In the genomic region with DNA sequence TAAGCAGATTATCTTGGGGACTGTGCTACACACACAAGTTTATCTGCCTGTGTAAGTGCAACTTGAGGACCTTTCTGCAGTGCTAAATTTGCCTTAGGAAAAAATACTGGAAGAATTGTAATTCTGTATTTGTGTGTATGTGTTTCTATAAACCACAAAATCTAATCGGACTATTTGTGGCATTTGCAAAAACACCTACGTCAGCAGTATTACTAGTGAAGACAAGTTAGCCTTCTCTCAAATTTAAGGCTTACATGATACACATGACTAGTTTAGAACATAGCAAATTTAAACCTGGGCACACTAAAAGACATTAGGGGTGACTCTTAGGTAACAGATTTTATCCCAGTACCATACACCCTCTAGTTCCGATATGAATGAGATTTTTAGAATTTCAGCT, we compare ENCODE assay signal across 28 cellular contexts.
"Had no signal": no experiment of that assay in that cellular context is flagged by ENCODE, and none has a peak within 500 bp of the region (broad histone marks: within the 10 kb centered on the region; RNA-seq: fewer than 3 reads in every experiment).

No MANE protein-coding gene starts in this region.

- H3K4me1 ChIP-seq: Peyer's patch had no signal

- H3K27ac Mint-ChIP-seq: activated B cell treated with CpG ODN at 0.5 μM for 24 hours; activated CD4-positive, alpha-beta memory T cell treated with anti-CD3 and anti-CD28 coated beads for 36 hours; activated CD4-positive, alpha-beta T cell treated with anti-CD3 and anti-CD28 coated beads, Interleukin-2, amount 10 ng/mL, durations not matched to agents 24 days and 14 days; activated naive CD4-positive, alpha-beta T cell treated with anti-CD3 and anti-CD28 coated beads, Interleukin-2, amount 10 ng/mL, durations not matched to agents 7 days and 5 days; activated naive CD8-positive, alpha-beta T cell treated with anti-CD3 and anti-CD28 coated beads for 36 hours; activated T-cell treated with anti-CD3 and anti-CD28 coated beads, Interleukin-2, amount 50 U/mL, for 72 hours; activated T-helper 2 cell treated with anti-CD3 and anti-CD28 coated beads, Interferon-gamma antibody, Interleukin-2, Interleukin-4, amounts not matched to agents 10 μg/mL and 5 μg/mL and 100 μg/mL, durations not matched to agents 14 hours and 24 hours and 36 hours; T-cell had no signal

- H3K36me3 Mint-ChIP-seq: activated CD4-positive, alpha-beta memory T cell treated with anti-CD3 and anti-CD28 coated beads for 36 hours; activated naive CD4-positive, alpha-beta T cell treated with anti-CD3 and anti-CD28 coated beads, Interleukin-2, amount 10 ng/mL, durations not matched to agents 7 days and 5 days; activated naive CD8-positive, alpha-beta T cell treated with anti-CD3 and anti-CD28 coated beads for 36 hours; T-cell had no signal

- DNase-seq: activated B cell treated with CpG ODN at 0.5 μM for 24 hours; activated CD4-positive, alpha-beta memory T cell treated with anti-CD3 and anti-CD28 coated beads for 36 hours; activated CD4-positive, alpha-beta T cell treated with anti-CD3 and anti-CD28 coated beads for 1 hour; activated CD4-positive, alpha-beta T cell treated with anti-CD3 and anti-CD28 coated beads, Interleukin-2, amount 10 ng/mL, durations not matched to agents 24 days and 14 days; activated gamma-delta T cell treated with Interleukin-2 at 50 U/mL for 16 hours; activated naive CD4-positive, alpha-beta T cell treated with anti-CD3 and anti-CD28 coated beads, Interleukin-2, amount 10 ng/mL, durations not matched to agents 7 days and 5 days; activated naive CD8-positive, alpha-beta T cell treated with anti-CD3 and anti-CD28 coated beads for 36 hours; activated T-cell treated with anti-CD3 and anti-CD28 coated beads for 4 hours; activated T-cell treated with anti-CD3 and anti-CD28 coated beads, Interleukin-2, amount 50 U/mL, for 72 hours; caudate nucleus; KBM-7; MG63; MV-4-11; NCI-H1092 treated with DMSO at 0.1 percent for 48 hours; NCI-H1417 treated with DMSO at 0.1 percent for 48 hours; NCI-H1694 treated with DMSO at 0.1 percent for 48 hours; NCI-H2029 treated with DMSO at 0.1 percent for 48 hours; NCI-H345; NCI-H510A; NCI-H526 treated with DMSO at 0.1 percent for 48 hours; Peyer's patch; SHP77 treated with DMSO at 0.1 percent for 48 hours; T-cell; T-helper 2 cell; T1000 had no signal

- H3K27me3 ChIP-seq: MG63, Peyer's patch had no signal

- H3K4me3 ChIP-seq: MG63, Peyer's patch had no signal

- H3K4me3 Mint-ChIP-seq: activated B cell treated with CpG ODN at 0.5 μM for 24 hours; activated CD4-positive, alpha-beta memory T cell treated with anti-CD3 and anti-CD28 coated beads for 36 hours; activated CD4-positive, alpha-beta T cell treated with anti-CD3 and anti-CD28 coated beads, Interleukin-2, amount 10 ng/mL, durations not matched to agents 24 days and 14 days; activated naive CD4-positive, alpha-beta T cell treated with anti-CD3 and anti-CD28 coated beads, Interleukin-2, amount 10 ng/mL, durations not matched to agents 7 days and 5 days; activated naive CD8-positive, alpha-beta T cell treated with anti-CD3 and anti-CD28 coated beads for 36 hours; activated T-cell treated with anti-CD3 and anti-CD28 coated beads, Interleukin-2, amount 50 U/mL, for 72 hours; T-cell had no signal

- H3K4me1 Mint-ChIP-seq: T-cell had no signal

- H3K9me3 ChIP-seq: MG63, Peyer's patch had no signal

- FAIRE-seq: TTC549 had no signal

- H3K36me3 ChIP-seq: MG63, Peyer's patch had no signal

- H3K27me3 Mint-ChIP-seq: activated naive CD8-positive, alpha-beta T cell treated with anti-CD3 and anti-CD28 coated beads for 36 hours had no signal

- H3K9me3 Mint-ChIP-seq: activated B cell treated with CpG ODN at 0.5 μM for 24 hours; activated CD4-positive, alpha-beta memory T cell treated with anti-CD3 and anti-CD28 coated beads for 36 hours; activated CD4-positive, alpha-beta T cell treated with anti-CD3 and anti-CD28 coated beads, Interleukin-2, amount 10 ng/mL, durations not matched to agents 24 days and 14 days; activated naive CD4-positive, alpha-beta T cell treated with anti-CD3 and anti-CD28 coated beads, Interleukin-2, amount 10 ng/mL, durations not matched to agents 7 days and 5 days; activated naive CD8-positive, alpha-beta T cell treated with anti-CD3 and anti-CD28 coated beads for 36 hours; activated T-cell treated with anti-CD3 and anti-CD28 coated beads, Interleukin-2, amount 50 U/mL, for 72 hours; activated T-helper 2 cell treated with anti-CD3 and anti-CD28 coated beads, Interferon-gamma antibody, Interleukin-2, Interleukin-4, amounts not matched to agents 10 μg/mL and 5 μg/mL and 100 μg/mL, durations not matched to agents 14 hours and 24 hours and 36 hours; T-cell had no signal

- ATAC-seq: activated T-cell treated with anti-CD3 and anti-CD28 coated beads, Interleukin-2, amount 50 U/mL, for 72 hours; T-cell had no signal

- H3K27ac ChIP-seq: Peyer's patch, RWPE1 had no signal
